25 cellular contexts compared by ENCODE assay signal in the genomic region with DNA sequence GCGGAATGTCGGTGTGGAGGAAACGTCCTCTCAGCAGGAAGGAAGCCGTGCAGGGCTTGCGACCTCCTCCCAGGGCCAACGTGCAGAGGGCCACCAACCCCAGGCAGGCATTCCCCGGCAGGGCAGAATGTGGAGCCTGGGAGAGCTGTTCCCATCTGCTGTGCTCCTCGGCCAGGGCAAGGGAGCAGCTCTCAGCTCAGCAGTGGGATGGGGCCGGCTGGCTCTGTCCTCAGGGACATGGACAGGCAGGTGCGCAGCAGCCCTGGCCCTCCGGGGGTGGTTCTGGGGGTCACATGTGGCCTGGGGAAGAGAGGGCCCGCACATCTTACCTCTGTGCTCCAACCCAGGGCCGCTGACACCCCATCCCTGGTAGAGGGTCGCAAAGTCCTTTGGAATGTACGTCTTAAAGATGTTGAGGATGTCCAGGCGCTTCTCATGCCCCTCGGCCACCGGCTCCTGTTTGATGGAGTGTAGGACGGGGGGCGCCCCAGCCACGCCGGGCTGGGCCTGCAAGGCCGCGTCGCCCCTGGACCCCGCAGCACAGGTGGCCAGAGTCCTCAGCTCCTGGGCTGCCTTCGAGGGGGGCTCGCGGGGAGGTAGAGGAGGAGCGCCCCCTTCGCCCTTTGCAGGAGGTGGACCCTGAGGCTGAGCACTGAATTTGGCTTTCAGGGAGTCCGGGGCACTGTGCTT.
"Had no signal": no experiment of that assay in that cellular context is flagged by ENCODE, and none has a peak within 500 bp of the region (broad histone marks: within the 10 kb centered on the region; RNA-seq: fewer than 3 reads in every experiment).

No MANE protein-coding gene starts in this region.

- H3K9me3 ChIP-seq: heart right ventricle, left lung, ovary, suprapubic skin, tibial artery had no signal

- H3K4me1 ChIP-seq: suprapubic skin had no signal

- H3K4me3 ChIP-seq: heart right ventricle, left lung, ovary, smooth muscle cell, suprapubic skin, tibial artery had no signal

- H3K27ac ChIP-seq: brain microvascular endothelial cell, heart right ventricle, left lung, ovary, suprapubic skin, tibial artery, VCaP had no signal

- ATAC-seq: left lung had no signal

- H3K27me3 ChIP-seq: brain microvascular endothelial cell, heart right ventricle, left lung, ovary, suprapubic skin, tibial artery had no signal

- H3K36me3 ChIP-seq: ovary had no signal

- DNase-seq: activated CD4-positive, alpha-beta T cell treated with anti-CD3 and anti-CD28 coated beads for 4 hours; activated CD4-positive, alpha-beta T cell treated with anti-CD3 and anti-CD28 coated beads, Interleukin-2, amount 50 U/mL, for 4 hours; activated gamma-delta T cell treated with Interleukin-2 at 50 U/mL for 16 hours; activated naive CD4-positive, alpha-beta T cell treated with anti-CD3 and anti-CD28 coated beads, Interleukin-2, amount 50 U/mL, for 16 hours; activated T-cell treated with anti-CD3 and anti-CD28 coated beads, Interleukin-2, amount 50 U/mL, for 1 hour; amniotic stem cell; brain microvascular endothelial cell; caudate nucleus; cortex of kidney; effector CD4-positive, alpha-beta T cell; heart right ventricle; mammary epithelial cell; naive B cell; nephron progenitor cell; stimulated activated CD4-positive, alpha-beta T cell treated with anti-CD3 and anti-CD28 coated beads, Interleukin-15, amount 100 ng/mL, for 24 hours; stimulated activated CD4-positive, alpha-beta T cell treated with anti-CD3 and anti-CD28 coated beads, Interleukin-2, amount 100 ng/mL, for 24 hours; stimulated activated naive CD4-positive, alpha-beta T cell; SW 1271; T-helper 9 cell had no signal
